ENCODE assay signal across 9 cellular contexts in genomic region chr13:50387124-50387581, GRCh38.
DNase-seq lines count a peak whose midpoint lies in the region; FAIRE-seq and TF ChIP-seq lines count a peak whose summit lies in the region.
"Had no signal": no experiment of that assay in that cellular context is flagged by ENCODE, and none has a peak within 500 bp of the region (broad histone marks: within the 10 kb centered on the region; RNA-seq: fewer than 3 reads in every experiment).

No MANE protein-coding gene starts in this region.

- H3K79me2 ChIP-seq in fibroblast of lung (ENCODE audit: control insufficient read depth, insufficient read depth, low read length) (no peaks in the 10 kb centered on the region), neural progenitor cell (ENCODE audit: low read depth) (no peaks in the 10 kb centered on the region)

- no peak for TF ChIP-seq POLR2A in NB4 (IDR thresholded peaks at IDR 0.05; ENCODE audit: extremely low read depth, insufficient read length)

- H3K4me1 ChIP-seq in fibroblast of lung (ENCODE audit: control insufficient read depth, extremely low read depth, insufficient read depth, low read length) (peaks cover 7% of the 10 kb centered on the region), neural progenitor cell (peaks cover 36% of the 10 kb centered on the region)

- H3K4me2 ChIP-seq in fibroblast of lung (ENCODE audit: extremely low read depth, insufficient read depth, low read length) (peak overlapping the region; percentile 66), neural progenitor cell (peak overlapping the region; percentile 69)

- H2AFZ ChIP-seq in fibroblast of lung (ENCODE audit: low read length) = peak overlapping the region; percentile 68
- H2AFZ ChIP-seq in neural progenitor cell (replicated peaks) = peak overlapping the region; percentile 95

- H3K36me3 ChIP-seq in WERI-Rb-1 = no peaks in the 10 kb centered on the region
- H3K36me3 ChIP-seq in fibroblast of lung (ENCODE audit: control insufficient read depth, insufficient read depth, low read length) = no peaks in the 10 kb centered on the region
- H3K36me3 ChIP-seq in neural progenitor cell = no peaks in the 10 kb centered on the region

- TF ChIP-seq CTCF in NB4 (IDR thresholded peaks at IDR 0.05; ENCODE audit: low read depth, low read length) (peak; percentile 23), WERI-Rb-1 (IDR thresholded peaks at IDR 0.05; ENCODE audit: low read depth, low read length) (peak; percentile 37), fibroblast of lung (conservative IDR thresholded peaks at IDR 0.05 in 1 of 2, IDR thresholded peaks at IDR 0.05 in 1 of 2; ENCODE audit: low read depth in 1 of 2, low read length in 2 of 2) (peak; percentile 6 to 9), neural progenitor cell (IDR thresholded peaks at IDR 0.05) (peak; percentile 48)

- H3K9me3 ChIP-seq in WERI-Rb-1 (ENCODE audit: severe bottlenecking) = no peaks in the 10 kb centered on the region
- no peaks in the 10 kb centered on the region for H3K9me3 ChIP-seq in fibroblast of lung (ENCODE audit: control insufficient read depth, insufficient read depth, low read depth, low read length)
- no peaks in the 10 kb centered on the region for H3K9me3 ChIP-seq in neural progenitor cell (ENCODE audit: low read depth)

- H3K27ac Mint-ChIP-seq in neural progenitor cell = peak overlapping the region; percentile 99
- H3K27ac Mint-ChIP-seq: IgD-negative memory B cell had no signal

- H3K27me3 ChIP-seq in WERI-Rb-1 (ENCODE audit: insufficient read depth, low read depth, severe bottlenecking) = no peaks in the 10 kb centered on the region
- no peaks in the 10 kb centered on the region for H3K27me3 ChIP-seq in fibroblast of lung (ENCODE audit: control insufficient read depth, insufficient read depth, low read length)
- no peaks in the 10 kb centered on the region for H3K27me3 ChIP-seq in neural progenitor cell

- FAIRE-seq in RCC 7860 (lab: Jason Lieb, UNC) = no peak

- peak overlapping the region; percentile 77 for H3K27ac ChIP-seq in WERI-Rb-1
- peak overlapping the region; percentile 37 for H3K27ac ChIP-seq in fibroblast of lung (ENCODE audit: insufficient read depth, low read length)
- peak overlapping the region; percentile 66 for H3K27ac ChIP-seq in neural progenitor cell

- H3K9ac ChIP-seq in fibroblast of lung (ENCODE audit: insufficient read depth, low read length) = no peak overlapping the region
- H3K9ac ChIP-seq in neural progenitor cell = no peak overlapping the region

- H3K4me1 Mint-ChIP-seq in neural progenitor cell = peaks cover 39% of the 10 kb centered on the region

- H3F3A ChIP-seq in neural progenitor cell (ENCODE audit: low read depth) = peaks cover 25% of the 10 kb centered on the region

- H3K36me3 Mint-ChIP-seq in neural progenitor cell = no peaks in the 10 kb centered on the region

- no peak overlapping the region for H3K4me3 ChIP-seq in NB4 (ENCODE audit: low read depth, low read length)
- H3K4me3 ChIP-seq in WERI-Rb-1 (ENCODE audit: low read depth, low read length) = peak overlapping the region; percentile 39
- H3K4me3 ChIP-seq in fibroblast of lung (replicated peaks in 1 of 4; ENCODE audit: control extremely low read depth in 1 of 4, insufficient read depth in 1 of 4, low read depth in 3 of 4, low read length in 4 of 4) = no peak overlapping the region
- H3K4me3 ChIP-seq in neural progenitor cell = peak overlapping the region; percentile 28

- H4K20me1 ChIP-seq in fibroblast of lung (ENCODE audit: control insufficient read depth, extremely low read depth, insufficient read depth, low read length) (no peaks in the 10 kb centered on the region), neural progenitor cell (ENCODE audit: low read depth) (no peaks in the 10 kb centered on the region)

- no peaks in the 10 kb centered on the region for H3K9me3 Mint-ChIP-seq in neural progenitor cell

- peak overlapping the region; percentile 74 for H3K4me3 Mint-ChIP-seq in neural progenitor cell

- DNase-seq in DMS153 treated with DMSO at 0.1 percent for 48 hours (lab: John Stamatoyannopoulos, UW; ENCODE audit: unreplicated experiment) (peak; percentile 83), NB4 (ENCODE audit: low read depth) (peak; percentile 50), WERI-Rb-1 (peak; percentile 72), fibroblast of lung (ENCODE audit: low read depth in 2 of 2) (peak; percentile 44 to 80), neural progenitor cell (ENCODE audit: low spot score) (peak; percentile 75), RCC 7860 (ENCODE audit: low spot score) (no peak), DMS79 (lab: John Stamatoyannopoulos, UW) (no peak), SW 1271 (lab: John Stamatoyannopoulos, UW) (no peak)

- no peaks in the 10 kb centered on the region for H3K27me3 Mint-ChIP-seq in neural progenitor cell (ENCODE audit: insufficient read depth, low read depth)
- H3K27me3 Mint-ChIP-seq: IgD-negative memory B cell had no signal

Comparison
In these comparisons a context has a peak if more than half of its experiments do, and no peak if none do; other contexts are left out.
1. DNase-seq: peak in DMS153 treated with DMSO at 0.1 percent for 48 hours (single experiment), NB4 (single experiment), WERI-Rb-1 (single experiment), fibroblast of lung (2 of 2) and neural progenitor cell (single experiment); none in RCC 7860 (single experiment), DMS79 (single experiment) and SW 1271 (0 of 2).
2. H3K4me3 ChIP-seq: peak in WERI-Rb-1 (single experiment) and neural progenitor cell (single experiment); none in NB4 (single experiment) and fibroblast of lung (0 of 4).
3. Peak in every context shown above with its lines, with median percentiles within 50 percentile points of each other: CTCF ChIP-seq and H3K27ac ChIP-seq.